In genomic region chr3:129627350-129628168, GRCh38 we compare ENCODE assay signal across 8 cellular contexts. TPM values are rescaled to one million over a fixed set of nuclear protein-coding genes. Genes with fewer than 3 reads are reported as not detected.
A peak's percentile ranks its signal among the peaks of the same experiment; 100 is the strongest.
DNase-seq lines count a peak whose midpoint lies in the region; ATAC-seq, FAIRE-seq and TF ChIP-seq lines count a peak whose summit lies in the region.

No MANE protein-coding gene starts in this region.

- no peaks in the 10 kb centered on the region for H3K9me3 Mint-ChIP-seq in activated CD8-positive, alpha-beta T cell treated with anti-CD3 and anti-CD28 coated beads, Interleukin-2, amount 10 ng/mL, durations not matched to agents 7 days and 5 days (ENCODE audit: insufficient read depth)
- no peaks in the 10 kb centered on the region for H3K9me3 Mint-ChIP-seq in memory B cell

- ATAC-seq in GM18858 (IDR thresholded peaks at IDR 0.05; ENCODE audit: unreplicated experiment), result peak; percentile 47
- ATAC-seq in HG03439 (IDR thresholded peaks at IDR 0.05; ENCODE audit: unreplicated experiment), result peak; percentile 36
- peak; percentile 52 for ATAC-seq in activated CD8-positive, alpha-beta T cell treated with anti-CD3 and anti-CD28 coated beads, Interleukin-2, amount 10 ng/mL, durations not matched to agents 7 days and 5 days
- peak; percentile 74 for ATAC-seq in memory B cell (ENCODE audit: low read depth)

- WGBS in H1 (ENCODE audit: extremely low coverage in 1 of 2, insufficient coverage in 1 of 2, insufficient read length in 1 of 2, insufficient replicate concordance in 2 of 2, low coverage in 1 of 2, low lambda C conversion rate in 2 of 2, missing lambda C conversion rate in 1 of 2), 2 experiments, result 1% methylated on average over 27 of the region's 38 CpGs; no CpG with 5 or more reads in 1 of the 2 experiments

- peak overlapping the region; percentile 76 for H3K27ac Mint-ChIP-seq in activated CD8-positive, alpha-beta T cell treated with anti-CD3 and anti-CD28 coated beads, Interleukin-2, amount 10 ng/mL, durations not matched to agents 7 days and 5 days
- peak overlapping the region; percentile 39 for H3K27ac Mint-ChIP-seq in memory B cell

- H3K4me3 ChIP-seq in H1 (ENCODE audit: extremely low read depth in 1 of 4, insufficient read depth in 2 of 4, low read depth in 3 of 4, low read length in 4 of 4), result peak overlapping the region; percentile 61 to 85 (median 78)

- H4K8ac ChIP-seq in H1 (ENCODE audit: extremely low read depth, insufficient read depth, low read length), result peak overlapping the region; percentile 88; the same call in 1 of the 2 replicates

- in situ Hi-C loops in ACHN (cut with HindIII; ENCODE audit: low pct_ligation_motif_present, low pct_unique_long_range_greater_than_20kb, low sequenced_read_pairs), result no loop called here

- H3K9me3 ChIP-seq in H1 (ENCODE audit: insufficient read depth in 2 of 2, low read depth in 1 of 2, low read length in 1 of 2), result no peaks in the 10 kb centered on the region

- H2BK20ac ChIP-seq in H1 (ENCODE audit: low read length), result peak overlapping the region; percentile 34; the same call in 1 of the 2 replicates

- H2AFZ ChIP-seq in H1 (ENCODE audit: low read length), result peak overlapping the region; percentile 75

- H3K14ac ChIP-seq in H1 (ENCODE audit: insufficient read length), result no peak overlapping the region

- H3K79me2 ChIP-seq in H1 (ENCODE audit: control insufficient read depth in 1 of 2, insufficient read depth in 2 of 2, low read length in 2 of 2), result no peaks in the 10 kb centered on the region

- H4K20me1 ChIP-seq in H1 (replicated peaks in 1 of 2; ENCODE audit: control insufficient read depth in 1 of 2, insufficient read depth in 2 of 2, low read length in 2 of 2), result no peaks in the 10 kb centered on the region

- H3K23me2 ChIP-seq in H1 (ENCODE audit: low read depth, low read length), result peaks cover 7% of the 10 kb centered on the region

- H3K9ac ChIP-seq in H1 (replicated peaks in 1 of 4; ENCODE audit: extremely low read depth in 1 of 4, low read depth in 3 of 4, low read length in 3 of 4), result peak overlapping the region in 3 of 4 experiments; percentile 51 to 61 (median 51); a peak in 6 of 7 replicates

- TF ChIP-seq CTCF in H1 (IDR thresholded peaks at IDR 0.05; ENCODE audit: control extremely low read depth in 1 of 3, insufficient read depth in 1 of 3, low read depth in 1 of 3, low read length in 3 of 3), result peak in 2 of 3 experiments; percentile 86 to 92; a peak in 3 of 4 replicates

- no peak overlapping the region for H2AK5ac ChIP-seq in H1 (ENCODE audit: low read depth, low read length)

- no peak overlapping the region for H3K23ac ChIP-seq in H1 (ENCODE audit: insufficient read length)

- peak overlapping the region; percentile 78 for H4K5ac ChIP-seq in H1 (ENCODE audit: insufficient read length, low read depth, low read length)

- H3K27me3 Mint-ChIP-seq in activated CD8-positive, alpha-beta T cell treated with anti-CD3 and anti-CD28 coated beads, Interleukin-2, amount 10 ng/mL, durations not matched to agents 7 days and 5 days (ENCODE audit: low read depth), result peaks cover 11% of the 10 kb centered on the region
- no peaks in the 10 kb centered on the region for H3K27me3 Mint-ChIP-seq in memory B cell

- TF ChIP-seq RAD21 in H1 (IDR thresholded peaks at IDR 0.05 in 1 of 2, conservative IDR thresholded peaks at IDR 0.05 in 1 of 2; ENCODE audit: low read depth in 2 of 2, low read length in 2 of 2), result peak; percentile 98 to 99

- peak overlapping the region; percentile 81; the same call in 1 of the 2 replicates for H2BK15ac ChIP-seq in H1 (ENCODE audit: low read length)

- H3K36me3 ChIP-seq in H1 (ENCODE audit: control insufficient read depth in 2 of 4, insufficient read depth in 4 of 4, low read length in 3 of 4), result no peaks in the 10 kb centered on the region

- peaks cover 26% of the 10 kb centered on the region for H3K4me1 Mint-ChIP-seq in activated CD8-positive, alpha-beta T cell treated with anti-CD3 and anti-CD28 coated beads, Interleukin-2, amount 10 ng/mL, durations not matched to agents 7 days and 5 days (ENCODE audit: low read depth)
- H3K4me1 Mint-ChIP-seq in memory B cell, result peaks cover 13% of the 10 kb centered on the region

- peak overlapping the region; percentile 41; the same call in 1 of the 2 replicates for H2BK5ac ChIP-seq in H1 (ENCODE audit: low read depth, low read length)

- H3K4me2 ChIP-seq in H1 (ENCODE audit: insufficient read depth in 1 of 2, low read depth in 2 of 2, low read length in 2 of 2), result peak overlapping the region; percentile 79 to 100

- no peaks in the 10 kb centered on the region for H3K27me3 ChIP-seq in H1 (replicated peaks in 1 of 4; ENCODE audit: control insufficient read depth in 3 of 4, extremely low read depth in 1 of 4, insufficient read depth in 3 of 4, low read length in 3 of 4)

- H3K79me1 ChIP-seq in H1 (ENCODE audit: low read depth, low read length), result no peaks in the 10 kb centered on the region

- H2BK120ac ChIP-seq in H1 (replicated peaks; ENCODE audit: low read depth, low read length), result peak overlapping the region; percentile 44

- H3K56ac ChIP-seq in H1 (replicated peaks; ENCODE audit: insufficient read length, low read depth, low read length), result peak overlapping the region; percentile 43

- no peak for TF ChIP-seq EP300 in H1 (IDR thresholded peaks at IDR 0.05; ENCODE audit: borderline replicate concordance in 1 of 2, low read depth in 2 of 2, low read length in 2 of 2)

- H3K4ac ChIP-seq in H1 (replicated peaks; ENCODE audit: insufficient read length, low read depth, low read length), result peak overlapping the region; percentile 96

- FAIRE-seq in H1 (lab: Jason Lieb, UNC), result peak; percentile 91

- CTCF ChIA-PET in activated CD8-positive, alpha-beta T cell treated with anti-CD3 and anti-CD28 coated beads, Interleukin-2, amount 10 ng/mL, durations not matched to agents 7 days and 5 days (lab: Charles Lee), result interaction anchor here (0.6 to 2.6 kb wide), 27 partner anchors 10 to 924 kb away, joined by 3 to 27 read pairs (median 4); no protein-coding TSS in a partner anchor
- CTCF ChIA-PET in H1 (lab: Charles Lee; ENCODE audit: partially characterized antibody), result interaction anchor here (0.6 to 10.7 kb wide), 37 partner anchors 10 to 314 kb away, joined by 3 to 149 read pairs (median 4); no protein-coding TSS in a partner anchor

- peak overlapping the region; percentile 8; the same call in 1 of the 2 replicates for H3K27ac ChIP-seq in H1 (ENCODE audit: low read depth, low read length)

- peak overlapping the region; percentile 76 for H3K18ac ChIP-seq in H1 (ENCODE audit: extremely low read depth, low read length)

- POLR2A ChIA-PET in activated CD8-positive, alpha-beta T cell treated with anti-CD3 and anti-CD28 coated beads, Interleukin-2, amount 10 ng/mL, durations not matched to agents 7 days and 5 days (lab: Charles Lee), result interaction anchor here (0.7 to 0.8 kb wide), 2 partner anchors 50 to 265 kb away, joined by 3 to 5 read pairs; no protein-coding TSS in a partner anchor
- POLR2A ChIA-PET in H1 (lab: Charles Lee; ENCODE audit: partially characterized antibody), result interaction anchor here (0.8 to 2.3 kb wide), 9 partner anchors 15 to 265 kb away, joined by 3 to 16 read pairs (median 4); partner anchors contain the start of genes IFT122 and MBD4

- no peaks in the 10 kb centered on the region for H3K36me3 Mint-ChIP-seq in activated CD8-positive, alpha-beta T cell treated with anti-CD3 and anti-CD28 coated beads, Interleukin-2, amount 10 ng/mL, durations not matched to agents 7 days and 5 days (ENCODE audit: low read depth)
- H3K36me3 Mint-ChIP-seq in memory B cell, result no peaks in the 10 kb centered on the region

- peak; percentile 80 for DNase-seq in ACHN
- DNase-seq in NCI-H774 (lab: John Stamatoyannopoulos, UW), result peak; percentile 58
- peak; percentile 77 for DNase-seq in activated CD8-positive, alpha-beta T cell treated with anti-CD3 and anti-CD28 coated beads, Interleukin-2, amount 10 ng/mL, durations not matched to agents 7 days and 5 days
- DNase-seq in H1 (ENCODE audit: low read depth in 1 of 2, low spot score in 2 of 2), result peak in 1 of 2 experiments; percentile 80
- DNase-seq in memory B cell (ENCODE audit: low spot score in 2 of 2), result peak; percentile 54 to 58
- DNase-seq in stimulated activated CD4-positive, alpha-beta T cell treated with anti-CD3 and anti-CD28 coated beads, TNF-alpha, amount 100 ng/mL, for 48 hours (ENCODE audit: low read depth in 3 of 3), result peak in 2 of 3 donors; percentile 48

- H4K91ac ChIP-seq in H1 (replicated peaks; ENCODE audit: insufficient read length, low read length), result peak overlapping the region; percentile 96

- peaks cover 3 to 9% (median 5%) of the 10 kb centered on the region in 4 experiments for H3K4me1 ChIP-seq in H1 (replicated peaks in 1 of 4; ENCODE audit: control insufficient read depth in 3 of 4, insufficient read depth in 4 of 4, low read length in 3 of 4)

- peak overlapping the region; percentile 84; the same call in 1 of the 2 replicates for H2BK12ac ChIP-seq in H1 (ENCODE audit: low read depth, low read length)

- peak overlapping the region; percentile 75 for H3K4me3 Mint-ChIP-seq in activated CD8-positive, alpha-beta T cell treated with anti-CD3 and anti-CD28 coated beads, Interleukin-2, amount 10 ng/mL, durations not matched to agents 7 days and 5 days
- peak overlapping the region; percentile 94 for H3K4me3 Mint-ChIP-seq in memory B cell

- peak in 1 of 2 experiments; percentile 66; a peak in 2 of 3 replicates for TF ChIP-seq POLR2A in H1 (IDR thresholded peaks at IDR 0.05; ENCODE audit: control extremely low read depth in 1 of 2, low read depth in 2 of 2, low read length in 2 of 2)

TF ChIP-seq in H1, 55 proteins besides CTCF, POLR2A, EP300 and RAD21 (continues in another document):
- no peak for TF ChIP-seq TCF12 (IDR thresholded peaks at IDR 0.05; ENCODE audit: low read depth, low read length)
- TF ChIP-seq CREB1 (IDR thresholded peaks at IDR 0.05), result no peak
- TF ChIP-seq POLR2AphosphoS5 (IDR thresholded peaks at IDR 0.05; ENCODE audit: low read depth, low read length), result no peak; the same call in none of the 2 replicates
- TF ChIP-seq SAP30 (IDR thresholded peaks at IDR 0.05; ENCODE audit: insufficient read depth, insufficient replicate concordance, low read length), result no peak
- TF ChIP-seq EGR1 (IDR thresholded peaks at IDR 0.05; ENCODE audit: borderline replicate concordance, low read depth, low read length), result no peak
- TF ChIP-seq SP1 (IDR thresholded peaks at IDR 0.05; ENCODE audit: low read depth, low read length), result no peak

RNA-seq across cellular contexts. Expression of gene PLXND1, which starts 21.1 kb away (rescaled TPM):
- total RNA-seq in activated CD8-positive, alpha-beta T cell treated with anti-CD3 and anti-CD28 coated beads, Interleukin-2, amount 10 ng/mL, durations not matched to agents 7 days and 5 days, result 1 to 10 TPM; 3.7 to 4.1 TPM
- 60.2 and 66.4 TPM in 2 replicates for total RNA-seq in H1 (2021; fragmentation: NEBNext Ultra II Directional; extraction: Animal tissue kit (Norgen Biotek cat#: 25700))
- 17.7 and 21.7 TPM in 2 replicates for polyA plus RNA-seq in H1 (2011; rRNA removed)
- 18.6 TPM for polyA plus RNA-seq in H1 (2011; cell fraction: cytosol; rRNA removed)
- 82.4 TPM for polyA plus RNA-seq in H1 (2011; cell fraction: nucleus; rRNA removed)
- 31.8 to 69.1 TPM (median 54.8 TPM) in 4 replicates for polyA plus RNA-seq in H1 (2012, experiment 1 of 2)
- polyA plus RNA-seq in H1 (2012, experiment 2 of 2), result 41.9 TPM
- 103 TPM for polyA plus RNA-seq in H1 (2013, experiment 1 of 2)
- polyA plus RNA-seq in H1 (2013, experiment 2 of 2), result 99.8 TPM
- polyA minus RNA-seq in H1 (2011; rRNA and poly(A)+ RNA removed), result 28.1 and 28.5 TPM in 2 replicates
- polyA minus RNA-seq in H1 (2011; cell fraction: cytosol; rRNA and poly(A)+ RNA removed), result 23.0 TPM
- polyA minus RNA-seq in H1 (2011; cell fraction: nucleus; rRNA and poly(A)+ RNA removed), result 22.9 TPM

Comparison
In these comparisons a context has a peak if more than half of its experiments do, and no peak if none do; other contexts are left out.
1. RNA of gene PLXND1, which starts 21.1 kb away (total RNA-seq): 60.2 to 66.4 TPM in H1; 3.7 to 4.1 TPM in activated CD8-positive, alpha-beta T cell treated with anti-CD3 and anti-CD28 coated beads, Interleukin-2, amount 10 ng/mL, durations not matched to agents 7 days and 5 days; every median in the first group is over 10 times any median in the second.
2. Peak in every context shown above with its lines, with median percentiles within 50 percentile points of each other: ATAC-seq.